In the genomic region with DNA sequence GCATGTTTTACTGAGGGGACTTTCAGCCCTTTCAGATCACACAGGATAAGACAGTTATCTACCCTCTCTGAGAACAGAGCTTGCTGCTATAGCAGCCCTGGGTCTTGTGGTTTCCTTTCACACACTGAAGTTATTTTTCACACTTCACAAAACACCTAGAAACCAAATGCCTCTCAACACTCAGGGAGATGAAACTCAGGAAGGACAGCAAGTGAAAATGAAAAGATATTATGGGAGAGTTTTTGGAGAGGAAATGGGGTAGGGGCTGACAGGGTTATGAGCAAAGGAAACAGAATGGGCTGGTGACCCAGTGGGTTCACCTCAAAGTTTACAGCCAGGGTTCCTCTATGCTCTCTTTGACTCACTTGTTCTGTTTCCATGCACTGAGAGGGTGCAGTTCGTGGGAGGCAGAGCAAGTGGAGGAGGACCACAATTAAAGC, we compare ENCODE assay signal across 9 cellular contexts. TPM values are rescaled to one million over a fixed set of nuclear protein-coding genes. Genes with fewer than 3 reads are reported as not detected.
DNase-seq lines count a peak whose midpoint lies in the region; ATAC-seq and TF ChIP-seq lines count a peak whose summit lies in the region.
"Had no signal": no experiment of that assay in that cellular context is flagged by ENCODE, and none has a peak within 500 bp of the region (broad histone marks: within the 10 kb centered on the region; RNA-seq: fewer than 3 reads in every experiment).

No MANE protein-coding gene starts in this region.

- H3K9me3 ChIP-seq in CD8-positive, alpha-beta memory T cell (ENCODE audit: low read length): no peaks in the 10 kb centered on the region
- H3K9me3 ChIP-seq in Loucy (ENCODE audit: insufficient read depth, low read depth, low read length) (peaks cover 8% of the 10 kb centered on the region), neural progenitor cell (ENCODE audit: low read depth) (no peaks in the 10 kb centered on the region)

- TF ChIP-seq CTCF in Loucy (conservative IDR thresholded peaks at IDR 0.05; ENCODE audit: low read length): no peak
- TF ChIP-seq CTCF in neural progenitor cell (IDR thresholded peaks at IDR 0.05): no peak

- no peaks in the 10 kb centered on the region for H3K9me2 ChIP-seq in Loucy (replicated peaks; ENCODE audit: low read depth, low read length)

- H3K27ac ChIP-seq in CD8-positive, alpha-beta memory T cell (ENCODE audit: low read depth, low read length): peak overlapping the region; percentile 0
- no peak overlapping the region for H3K27ac ChIP-seq in neural progenitor cell

- peak; percentile 75 for ATAC-seq in GM21526 (IDR thresholded peaks at IDR 0.05; ENCODE audit: low FRiP score, unreplicated experiment)
- peak; percentile 84 for ATAC-seq in central memory CD8-positive, alpha-beta T cell (replicated peaks; ENCODE audit: extremely low read depth, poor library complexity, severe bottlenecking)
- ATAC-seq in sciatic nerve: no peak

- POLR2A ChIA-PET in CD8-positive, alpha-beta memory T cell (lab: Charles Lee): interaction anchor here (0.8 to 2.7 kb wide), 13 partner anchors 18 to 220 kb away, joined by 3 to 11 read pairs (median 4); a partner anchor contains a TSS

- intact Hi-C loops in sciatic nerve (cut with DNase I): no loop called here

- H3K4me2 ChIP-seq in Loucy (ENCODE audit: low read depth, low read length, poor library complexity, severe bottlenecking) (peak overlapping the region; percentile 65), neural progenitor cell (no peak overlapping the region)

- H3K4me3 Mint-ChIP-seq in CD8-positive, alpha-beta memory T cell: peak overlapping the region; percentile 32 to 90 (median 78)
- peak overlapping the region; percentile 37 for H3K4me3 Mint-ChIP-seq in central memory CD8-positive, alpha-beta T cell
- no peak overlapping the region for H3K4me3 Mint-ChIP-seq in neural progenitor cell

- H3F3A ChIP-seq in Loucy (ENCODE audit: low read depth) (peaks cover 31% of the 10 kb centered on the region), neural progenitor cell (ENCODE audit: low read depth) (no peaks in the 10 kb centered on the region)

- no peaks in the 10 kb centered on the region for H3K36me3 ChIP-seq in CD8-positive, alpha-beta memory T cell (ENCODE audit: insufficient read depth, low read length)
- no peaks in the 10 kb centered on the region for H3K36me3 ChIP-seq in Loucy (ENCODE audit: insufficient read depth, low read length)
- no peaks in the 10 kb centered on the region for H3K36me3 ChIP-seq in neural progenitor cell

- DNase-seq in CD8-positive, alpha-beta memory T cell: peak; percentile 34 to 89 (median 78)
- DNase-seq in central memory CD8-positive, alpha-beta T cell (ENCODE audit: low spot score in 2 of 2): peak in 1 of 2 donors; percentile 64
- DNase-seq in neural progenitor cell (ENCODE audit: low spot score) (no peak), sciatic nerve (ENCODE audit: low spot score) (no peak), NCI-H2196 treated with DMSO at 0.1 percent for 48 hours (lab: John Stamatoyannopoulos, UW; ENCODE audit: unreplicated experiment) (no peak), occipital lobe (lab: John Stamatoyannopoulos, UW) (no peak)

- peaks cover 88% of the 10 kb centered on the region for H3K4me1 ChIP-seq in CD8-positive, alpha-beta memory T cell (ENCODE audit: insufficient read depth, low read length)
- peaks cover 79% of the 10 kb centered on the region for H3K4me1 ChIP-seq in Loucy (ENCODE audit: insufficient read depth, low read length, poor library complexity, severe bottlenecking)
- H3K4me1 ChIP-seq in neural progenitor cell: no peaks in the 10 kb centered on the region

- H2AFZ ChIP-seq in Loucy (ENCODE audit: low read length) (no peak overlapping the region), neural progenitor cell (replicated peaks) (no peak overlapping the region)

- H3K27me3 ChIP-seq in CD8-positive, alpha-beta memory T cell (ENCODE audit: insufficient read depth, low read length, poor library complexity, severe bottlenecking): no peaks in the 10 kb centered on the region
- H3K27me3 ChIP-seq in Loucy (ENCODE audit: insufficient read depth, low read length, poor library complexity, severe bottlenecking) (no peaks in the 10 kb centered on the region), neural progenitor cell (no peaks in the 10 kb centered on the region)

- CTCF ChIA-PET in CD8-positive, alpha-beta memory T cell (lab: Charles Lee): interaction anchor here (0.7 to 3.6 kb wide), 10 partner anchors 10 to 220 kb away, joined by 3 to 14 read pairs (median 4); a partner anchor contains a TSS

- H4K20me1 ChIP-seq in Loucy (ENCODE audit: insufficient read depth, low read length, poor library complexity, severe bottlenecking): no peaks in the 10 kb centered on the region
- no peaks in the 10 kb centered on the region for H4K20me1 ChIP-seq in neural progenitor cell (ENCODE audit: low read depth)

- H3K4me3 ChIP-seq in CD8-positive, alpha-beta memory T cell (ENCODE audit: low read length): peak overlapping the region; percentile 26
- peak overlapping the region; percentile 54 for H3K4me3 ChIP-seq in Loucy (ENCODE audit: low read length, poor library complexity, severe bottlenecking)
- no peak overlapping the region for H3K4me3 ChIP-seq in neural progenitor cell

- H3K36me3 Mint-ChIP-seq in CD8-positive, alpha-beta memory T cell: peaks cover 3 to 37% (median 21%) of the 10 kb centered on the region in 3 donors
- H3K36me3 Mint-ChIP-seq in central memory CD8-positive, alpha-beta T cell (ENCODE audit: insufficient read depth): peaks cover 18% of the 10 kb centered on the region
- H3K36me3 Mint-ChIP-seq in neural progenitor cell: no peaks in the 10 kb centered on the region

- H3K79me2 ChIP-seq in Loucy (ENCODE audit: insufficient read depth, low read length) (no peaks in the 10 kb centered on the region), neural progenitor cell (ENCODE audit: low read depth) (no peaks in the 10 kb centered on the region)

- H3K4me1 Mint-ChIP-seq in CD8-positive, alpha-beta memory T cell: peaks cover 87 to 99% (median 96%) of the 10 kb centered on the region in 3 donors
- peaks cover 77% of the 10 kb centered on the region for H3K4me1 Mint-ChIP-seq in central memory CD8-positive, alpha-beta T cell
- H3K4me1 Mint-ChIP-seq in neural progenitor cell: no peaks in the 10 kb centered on the region

- H3K9ac ChIP-seq in Loucy (ENCODE audit: low read depth, low read length, poor library complexity, severe bottlenecking) (peak overlapping the region; percentile 71), neural progenitor cell (no peak overlapping the region)

- H3K9me3 Mint-ChIP-seq in CD8-positive, alpha-beta memory T cell: peaks cover 9 to 34% (median 26%) of the 10 kb centered on the region in 5 donors
- H3K9me3 Mint-ChIP-seq in central memory CD8-positive, alpha-beta T cell: no peaks in the 10 kb centered on the region
- H3K9me3 Mint-ChIP-seq in neural progenitor cell: peaks cover 2% of the 10 kb centered on the region

- H3K27ac Mint-ChIP-seq in CD8-positive, alpha-beta memory T cell: peak overlapping the region; percentile 90 to 100 (median 98)
- peak overlapping the region; percentile 98 for H3K27ac Mint-ChIP-seq in central memory CD8-positive, alpha-beta T cell (ENCODE audit: low read depth)
- no peak overlapping the region for H3K27ac Mint-ChIP-seq in neural progenitor cell

- no peaks in the 10 kb centered on the region for H3K27me3 Mint-ChIP-seq in CD8-positive, alpha-beta memory T cell
- H3K27me3 Mint-ChIP-seq in central memory CD8-positive, alpha-beta T cell: no peaks in the 10 kb centered on the region
- H3K27me3 Mint-ChIP-seq in neural progenitor cell (ENCODE audit: insufficient read depth, low read depth): peaks cover 4% of the 10 kb centered on the region

RNA-seq across cellular contexts. Expression of a gene that starts 17.0 kb away (rescaled TPM):
- total RNA-seq in CD8-positive, alpha-beta memory T cell: 10 to 100 TPM; 40.4 to 42.9 TPM
- polyA plus RNA-seq in CD8-positive, alpha-beta memory T cell: 88.0 TPM
- total RNA-seq in neural progenitor cell (ENCODE audit: low replicate concordance) (not detected in 2 replicates), sciatic nerve (11.7 TPM), occipital lobe (4.4 TPM)

RNA-seq across cellular contexts. Expression of a gene that starts 36.3 kb away (rescaled TPM):
- 10 to 100 TPM; 44.9 to 45.8 TPM for total RNA-seq in CD8-positive, alpha-beta memory T cell
- 199 TPM for polyA plus RNA-seq in CD8-positive, alpha-beta memory T cell
- total RNA-seq in neural progenitor cell (ENCODE audit: low replicate concordance) (not detected in 2 replicates), sciatic nerve (32.7 TPM), occipital lobe (5.5 TPM)

RNA-seq across cellular contexts. Expression of a gene that starts 47.9 kb away (rescaled TPM):
- total RNA-seq in CD8-positive, alpha-beta memory T cell: 10 to 100 TPM in 1 of 2 experiments, 1 to 10 TPM in 1; 9.8 to 10.0 TPM
- polyA plus RNA-seq in CD8-positive, alpha-beta memory T cell: 86.1 TPM
- total RNA-seq in neural progenitor cell (ENCODE audit: low replicate concordance): not detected in 2 replicates
- total RNA-seq in sciatic nerve: 8.5 TPM
- 0.94 TPM for total RNA-seq in occipital lobe
- total RNA-seq: RPMI7951 had no signal

Comparison
In these comparisons a context has a peak if more than half of its experiments do, and no peak if none do; other contexts are left out.
1. DNase-seq: peak in CD8-positive, alpha-beta memory T cell (5 of 5); none in neural progenitor cell (single experiment), sciatic nerve (single experiment), NCI-H2196 treated with DMSO at 0.1 percent for 48 hours (single experiment) and occipital lobe (single experiment).